In genomic region chr20:35447082-35447789, GRCh38 we compare ENCODE assay signal across 1 cellular context.
TF ChIP-seq lines count a peak whose summit lies in the region.

No MANE protein-coding gene starts in this region.

TF ChIP-seq in HepG2, 621 proteins besides CTCF, POLR2A, EP300 and RAD21 (continued from another document and continues in another):
- TF ChIP-seq REST (IDR thresholded peaks at IDR 0.05; ENCODE audit: borderline replicate concordance in 1 of 2, low read depth in 1 of 2, low read length in 2 of 2) (no peak), ZFYVE20 (CRISPR knock-in tag; IDR thresholded peaks at IDR 0.05; ENCODE audit: borderline replicate concordance, low read depth) (no peak), CHD4 (IDR thresholded peaks at IDR 0.05; ENCODE audit: borderline replicate concordance, low read length) (no peak), ZNF790 (CRISPR knock-in tag; IDR thresholded peaks at IDR 0.05; ENCODE audit: borderline replicate concordance) (no peak), THYN1 (CRISPR knock-in tag; IDR thresholded peaks at IDR 0.05; ENCODE audit: borderline replicate concordance, low read depth) (no peak), ZNF720 (CRISPR knock-in tag; IDR thresholded peaks at IDR 0.05) (no peak), CEBPB (IDR thresholded peaks at IDR 0.05; ENCODE audit: borderline replicate concordance, low read depth, low read length) (no peak), ZMYM2 (CRISPR knock-in tag; IDR thresholded peaks at IDR 0.05) (peak; percentile 68), NFATC3 (CRISPR knock-in tag; IDR thresholded peaks at IDR 0.05) (no peak), PAWR (CRISPR knock-in tag; IDR thresholded peaks at IDR 0.05; ENCODE audit: borderline replicate concordance) (no peak), ZNF562 (CRISPR knock-in tag; IDR thresholded peaks at IDR 0.05; ENCODE audit: borderline replicate concordance) (no peak), ATF7 (IDR thresholded peaks at IDR 0.05) (no peak), ATF7 (CRISPR knock-in tag; IDR thresholded peaks at IDR 0.05) (no peak), KMT2A (CRISPR knock-in tag; IDR thresholded peaks at IDR 0.05) (no peak), ZNF101 (CRISPR knock-in tag; IDR thresholded peaks at IDR 0.05; ENCODE audit: borderline replicate concordance, low read depth) (no peak), SNAPC4 (CRISPR knock-in tag; IDR thresholded peaks at IDR 0.05) (no peak), CEBPG (CRISPR knock-in tag; IDR thresholded peaks at IDR 0.05) (0 out of 2 replicates have a peak, but pooled peaks have one; percentile 8), ZNF800 (CRISPR knock-in tag; IDR thresholded peaks at IDR 0.05) (no peak), FOXA1 (IDR thresholded peaks at IDR 0.05) (no peak), FOXA1 (CRISPR knock-in tag; IDR thresholded peaks at IDR 0.05) (0 out of 2 replicates have a peak, but pooled peaks have one; percentile 17), HNF4A (CRISPR knock-in tag; IDR thresholded peaks at IDR 0.05) (no peak), ZNF143 (CRISPR knock-in tag; IDR thresholded peaks at IDR 0.05) (no peak), RXRA (CRISPR knock-in tag; IDR thresholded peaks at IDR 0.05) (no peak), ZNF501 (CRISPR knock-in tag; IDR thresholded peaks at IDR 0.05) (0 out of 2 replicates have a peak, but pooled peaks have one; percentile 30), JUND (CRISPR knock-in tag; IDR thresholded peaks at IDR 0.05) (no peak), ZNF547 (CRISPR knock-in tag; IDR thresholded peaks at IDR 0.05) (no peak), DMAP1 (CRISPR knock-in tag; IDR thresholded peaks at IDR 0.05) (peak; percentile 68), PHF21A (CRISPR knock-in tag; IDR thresholded peaks at IDR 0.05) (peak; percentile 46; the same call in 1 of the 2 replicates), SALL2 (CRISPR knock-in tag; IDR thresholded peaks at IDR 0.05) (no peak), AHDC1 (CRISPR knock-in tag; IDR thresholded peaks at IDR 0.05; ENCODE audit: borderline replicate concordance) (no peak), DNMT1 (CRISPR knock-in tag; IDR thresholded peaks at IDR 0.05) (no peak), ZBTB42 (CRISPR knock-in tag; IDR thresholded peaks at IDR 0.05) (no peak), ZNF569 (CRISPR knock-in tag; IDR thresholded peaks at IDR 0.05; ENCODE audit: borderline replicate concordance) (no peak)
- TF ChIP-seq, protein P1, sequence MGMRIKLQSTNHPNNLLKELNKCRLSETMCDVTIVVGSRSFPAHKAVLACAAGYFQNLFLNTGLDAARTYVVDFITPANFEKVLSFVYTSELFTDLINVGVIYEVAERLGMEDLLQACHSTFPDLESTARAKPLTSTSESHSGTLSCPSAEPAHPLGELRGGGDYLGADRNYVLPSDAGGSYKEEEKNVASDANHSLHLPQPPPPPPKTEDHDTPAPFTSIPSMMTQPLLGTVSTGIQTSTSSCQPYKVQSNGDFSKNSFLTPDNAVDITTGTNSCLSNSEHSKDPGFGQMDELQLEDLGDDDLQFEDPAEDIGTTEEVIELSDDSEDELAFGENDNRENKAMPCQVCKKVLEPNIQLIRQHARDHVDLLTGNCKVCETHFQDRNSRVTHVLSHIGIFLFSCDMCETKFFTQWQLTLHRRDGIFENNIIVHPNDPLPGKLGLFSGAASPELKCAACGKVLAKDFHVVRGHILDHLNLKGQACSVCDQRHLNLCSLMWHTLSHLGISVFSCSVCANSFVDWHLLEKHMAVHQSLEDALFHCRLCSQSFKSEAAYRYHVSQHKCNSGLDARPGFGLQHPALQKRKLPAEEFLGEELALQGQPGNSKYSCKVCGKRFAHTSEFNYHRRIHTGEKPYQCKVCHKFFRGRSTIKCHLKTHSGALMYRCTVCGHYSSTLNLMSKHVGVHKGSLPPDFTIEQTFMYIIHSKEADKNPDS (CRISPR knock-in tag; IDR thresholded peaks at IDR 0.05): 0 out of 2 replicates have a peak, but pooled peaks have one; percentile 48
- TF ChIP-seq, protein P2, sequence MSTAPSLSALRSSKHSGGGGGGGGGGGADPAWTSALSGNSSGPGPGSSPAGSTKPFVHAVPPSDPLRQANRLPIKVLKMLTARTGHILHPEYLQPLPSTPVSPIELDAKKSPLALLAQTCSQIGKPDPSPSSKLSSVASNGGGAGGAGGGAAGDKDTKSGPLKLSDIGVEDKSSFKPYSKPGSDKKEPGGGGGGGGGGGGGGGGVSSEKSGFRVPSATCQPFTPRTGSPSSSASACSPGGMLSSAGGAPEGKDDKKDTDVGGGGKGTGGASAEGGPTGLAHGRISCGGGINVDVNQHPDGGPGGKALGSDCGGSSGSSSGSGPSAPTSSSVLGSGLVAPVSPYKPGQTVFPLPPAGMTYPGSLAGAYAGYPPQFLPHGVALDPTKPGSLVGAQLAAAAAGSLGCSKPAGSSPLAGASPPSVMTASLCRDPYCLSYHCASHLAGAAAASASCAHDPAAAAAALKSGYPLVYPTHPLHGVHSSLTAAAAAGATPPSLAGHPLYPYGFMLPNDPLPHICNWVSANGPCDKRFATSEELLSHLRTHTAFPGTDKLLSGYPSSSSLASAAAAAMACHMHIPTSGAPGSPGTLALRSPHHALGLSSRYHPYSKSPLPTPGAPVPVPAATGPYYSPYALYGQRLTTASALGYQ (CRISPR knock-in tag; IDR thresholded peaks at IDR 0.05): 0 out of 2 replicates have a peak, but pooled peaks have one; percentile 35
- TF ChIP-seq, protein P3, sequence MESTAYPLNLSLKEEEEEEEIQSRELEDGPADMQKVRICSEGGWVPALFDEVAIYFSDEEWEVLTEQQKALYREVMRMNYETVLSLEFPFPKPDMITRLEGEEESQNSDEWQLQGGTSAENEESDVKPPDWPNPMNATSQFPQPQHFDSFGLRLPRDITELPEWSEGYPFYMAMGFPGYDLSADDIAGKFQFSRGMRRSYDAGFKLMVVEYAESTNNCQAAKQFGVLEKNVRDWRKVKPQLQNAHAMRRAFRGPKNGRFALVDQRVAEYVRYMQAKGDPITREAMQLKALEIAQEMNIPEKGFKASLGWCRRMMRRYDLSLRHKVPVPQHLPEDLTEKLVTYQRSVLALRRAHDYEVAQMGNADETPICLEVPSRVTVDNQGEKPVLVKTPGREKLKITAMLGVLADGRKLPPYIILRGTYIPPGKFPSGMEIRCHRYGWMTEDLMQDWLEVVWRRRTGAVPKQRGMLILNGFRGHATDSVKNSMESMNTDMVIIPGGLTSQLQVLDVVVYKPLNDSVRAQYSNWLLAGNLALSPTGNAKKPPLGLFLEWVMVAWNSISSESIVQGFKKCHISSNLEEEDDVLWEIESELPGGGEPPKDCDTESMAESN (CRISPR knock-in tag; conservative IDR thresholded peaks at IDR 0.05): peak; percentile 34; the same call in 1 of the 2 replicates
